8 cellular contexts compared by ENCODE assay signal in the genomic region with DNA sequence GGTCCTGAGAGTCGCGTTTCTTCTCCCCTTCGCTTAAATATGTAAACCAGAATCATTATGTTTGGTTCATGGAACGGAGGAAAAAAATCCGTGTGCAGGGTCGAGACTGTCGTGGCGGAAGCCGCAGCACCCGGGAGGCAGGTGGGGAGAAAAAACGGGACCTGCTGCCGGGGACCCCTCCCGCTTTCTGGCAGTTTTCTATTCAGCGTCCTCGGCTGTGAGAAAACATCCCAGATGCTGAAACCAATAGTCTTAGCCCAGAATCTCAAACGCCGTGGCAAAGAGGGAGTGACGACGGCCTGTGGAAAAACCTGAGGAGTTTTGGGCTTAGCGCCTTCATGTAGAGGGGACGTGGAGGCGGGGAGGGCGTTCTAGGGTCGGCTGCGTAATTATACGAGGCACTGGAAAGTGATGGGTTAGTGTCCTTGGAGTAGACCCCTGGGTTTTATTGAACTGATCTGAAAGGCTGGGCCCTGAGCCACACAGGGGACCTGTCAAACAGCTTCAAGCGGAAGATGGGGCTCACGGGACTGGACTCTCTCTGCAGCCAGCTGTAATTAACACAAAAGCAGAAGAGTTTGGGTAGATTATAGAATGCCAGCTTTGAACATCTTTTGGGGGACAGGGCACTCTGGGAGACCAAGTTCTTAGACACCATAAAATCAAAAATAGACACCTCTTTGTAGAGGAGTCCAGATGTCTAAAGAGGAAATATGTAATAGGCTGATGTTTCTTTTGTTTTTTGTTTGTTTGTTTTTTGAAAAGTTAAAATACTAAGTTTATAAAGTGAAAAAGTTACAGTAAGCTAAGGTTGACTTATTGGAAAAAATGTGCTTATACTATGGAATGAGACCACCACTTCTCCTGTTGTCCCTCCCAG. TPM values are rescaled to one million over a fixed set of nuclear protein-coding genes. Genes with fewer than 3 reads are reported as not detected.
A peak's percentile ranks its signal among the peaks of the same experiment; 100 is the strongest.
DNase-seq lines count a peak whose midpoint lies in the region; ATAC-seq and TF ChIP-seq lines count a peak whose summit lies in the region.

No MANE protein-coding gene starts in this region.

- H3K4me1 Mint-ChIP-seq in activated naive CD8-positive, alpha-beta T cell treated with anti-CD3 and anti-CD28 coated beads, Interleukin-2, amount 50 U/mL, for 24 hours: peaks cover 37% of the 10 kb centered on the region

- peaks cover 13% of the 10 kb centered on the region for H3K36me3 Mint-ChIP-seq in activated naive CD8-positive, alpha-beta T cell treated with anti-CD3 and anti-CD28 coated beads, Interleukin-2, amount 50 U/mL, for 24 hours (ENCODE audit: low read depth)

- H3K27me3 ChIP-seq in AG04450 (ENCODE audit: control insufficient read depth, insufficient read depth, low read length): peaks cover 25% of the 10 kb centered on the region
- no peaks in the 10 kb centered on the region for H3K27me3 ChIP-seq in right cardiac atrium (ENCODE audit: control insufficient read depth, insufficient read depth)

- no peak for TF ChIP-seq CTCF in AG04450 (IDR thresholded peaks at IDR 0.05; ENCODE audit: low read depth, low read length)

- WGBS in right cardiac atrium: under 1% methylated on average over 28 of the region's 28 CpGs

- H3K4me3 Mint-ChIP-seq in activated naive CD8-positive, alpha-beta T cell treated with anti-CD3 and anti-CD28 coated beads, Interleukin-2, amount 50 U/mL, for 24 hours: peak overlapping the region; percentile 97

- POLR2A ChIA-PET in AG04450 (lab: Yijun Ruan, JAX): interaction anchor here (0.7 kb wide), 2 partner anchors 8 to 464 kb away, joined by 3 read pairs; no protein-coding TSS in a partner anchor

- H3K4me3 ChIP-seq in AG04450 (ENCODE audit: low read depth, low read length) (peak overlapping the region; percentile 82), right cardiac atrium (ENCODE audit: low read length) (peak overlapping the region; percentile 66)

- no peaks in the 10 kb centered on the region for H3K9me3 Mint-ChIP-seq in activated naive CD8-positive, alpha-beta T cell treated with anti-CD3 and anti-CD28 coated beads, Interleukin-2, amount 50 U/mL, for 24 hours

- H3K4me1 ChIP-seq in right cardiac atrium (ENCODE audit: control insufficient read depth, insufficient read depth, low read length): peaks cover 4% of the 10 kb centered on the region

- peaks cover 7% of the 10 kb centered on the region for H3K27me3 Mint-ChIP-seq in activated naive CD8-positive, alpha-beta T cell treated with anti-CD3 and anti-CD28 coated beads, Interleukin-2, amount 50 U/mL, for 24 hours

- H3K27ac ChIP-seq in AG04450 (ENCODE audit: low read depth, low read length) (peak overlapping the region; percentile 84), right cardiac atrium (ENCODE audit: low read length) (peak overlapping the region; percentile 65)

- ATAC-seq in GM19035 (IDR thresholded peaks at IDR 0.05; ENCODE audit: unreplicated experiment) (peak; percentile 1), right cardiac atrium (peak; percentile 55 to 60)
- no peak for ATAC-seq in activated naive CD8-positive, alpha-beta T cell treated with anti-CD3 and anti-CD28 coated beads, Interleukin-2, amount 50 U/mL, for 24 hours

- CTCF ChIA-PET in AG04450 (lab: Charles Lee): interaction anchor here (1.8 kb wide), 1 partner anchor 77 kb away, joined by 14 read pairs; no protein-coding TSS in a partner anchor

- intact Hi-C loops in right cardiac atrium (cut with DNase I): no loop called here

- H3K9me3 ChIP-seq in AG04450 (ENCODE audit: control insufficient read depth, insufficient read depth, low read length): no peaks in the 10 kb centered on the region; the same call in 1 of the 2 replicates
- H3K9me3 ChIP-seq in right cardiac atrium (ENCODE audit: control insufficient read depth, low read length): no peaks in the 10 kb centered on the region

- no peak for DNase-seq in AG04450 (ENCODE audit: low read depth, low spot score)
- DNase-seq in OCI-M1 (lab: John Stamatoyannopoulos, UW): peak; percentile 75
- DNase-seq in activated naive CD8-positive, alpha-beta T cell treated with anti-CD3 and anti-CD28 coated beads, Interleukin-2, amount 50 U/mL, for 24 hours: peak; percentile 32
- DNase-seq in right cardiac atrium: peak; percentile 20 to 64 (median 64)
- peak; percentile 25 for DNase-seq in putamen (ENCODE audit: low spot score)
- no peak for DNase-seq in GDM1 (lab: John Stamatoyannopoulos, UW)
- no peak for DNase-seq in H4 (ENCODE audit: low spot score)

- H3K27ac Mint-ChIP-seq in activated naive CD8-positive, alpha-beta T cell treated with anti-CD3 and anti-CD28 coated beads, Interleukin-2, amount 50 U/mL, for 24 hours: peak overlapping the region; percentile 97

RNA-seq across cellular contexts. Expression of a gene that starts 0.8 kb away (rescaled TPM):
- polyA plus RNA-seq in AG04450 (2011; rRNA removed) (9.1 and 14.1 TPM in 2 replicates), right cardiac atrium (0.38 TPM)
- polyA minus RNA-seq in AG04450 (2011; rRNA and poly(A)+ RNA removed): 14.7 and 17.4 TPM in 2 replicates
- 1 to 10 TPM in 2 of 4 donors, under 1 TPM in 2; 0.31 to 2.0 (median 0.99) TPM for total RNA-seq in right cardiac atrium
- 57.7 and 85.3 TPM in 2 replicates for total RNA-seq in H4 (2014; rRNA removed; shearing (Covaris generic))

RNA-seq across cellular contexts. Expression of a gene that starts 53.7 kb away (rescaled TPM):
- polyA plus RNA-seq in AG04450 (2011; rRNA removed) (not detected in 2 replicates), right cardiac atrium (0.02 TPM)
- polyA minus RNA-seq in AG04450 (2011; rRNA and poly(A)+ RNA removed): not detected in 2 replicates
- not detected for total RNA-seq in right cardiac atrium
- not detected in 2 replicates for total RNA-seq in H4 (2014; rRNA removed; shearing (Covaris generic))

Comparison
In these comparisons a context has a peak if more than half of its experiments do, and no peak if none do; other contexts are left out.
1. DNase-seq: peak in OCI-M1 (single experiment), activated naive CD8-positive, alpha-beta T cell treated with anti-CD3 and anti-CD28 coated beads, Interleukin-2, amount 50 U/mL, for 24 hours (single experiment), right cardiac atrium (3 of 3) and putamen (single experiment); none in AG04450 (single experiment), GDM1 (single experiment) and H4 (single experiment).
2. RNA of a gene that starts 0.8 kb away (total RNA-seq): 57.7 to 85.3 TPM in H4; 0.31 to 2.0 TPM in right cardiac atrium; every median in the first group is over 10 times any median in the second.